Comparison of ENCODE assay signal across 8 cellular contexts in genomic region chr12:68450947-68451260, GRCh38.
DNase-seq lines count a peak whose midpoint lies in the region; TF ChIP-seq lines count a peak whose summit lies in the region.
"Had no signal": no experiment of that assay in that cellular context is flagged by ENCODE, and none has a peak within 500 bp of the region (broad histone marks: within the 10 kb centered on the region; RNA-seq: fewer than 3 reads in every experiment).

No MANE protein-coding gene starts in this region.

- H3K4me1 ChIP-seq in duodenal mucosa (ENCODE audit: control insufficient read depth in 1 of 2, insufficient read depth in 2 of 2, low read length in 2 of 2) (peaks cover 31 to 33% of the 10 kb centered on the region in 2 donors), smooth muscle cell (ENCODE audit: low read depth) (peaks cover 31% of the 10 kb centered on the region)

- no peaks in the 10 kb centered on the region for H3K27me3 ChIP-seq in duodenal mucosa (ENCODE audit: control insufficient read depth in 1 of 2, insufficient read depth in 2 of 2, low read length in 2 of 2)
- no peaks in the 10 kb centered on the region for H3K27me3 ChIP-seq in smooth muscle cell (ENCODE audit: low read depth)

- no peak overlapping the region for H2AFZ ChIP-seq in smooth muscle cell (ENCODE audit: low read depth)

- H3K27ac ChIP-seq in duodenal mucosa (ENCODE audit: low read depth, low read length), result peak overlapping the region; percentile 23
- peak overlapping the region; percentile 14 for H3K27ac ChIP-seq in smooth muscle cell (ENCODE audit: low read depth)
- H3K27ac ChIP-seq in RWPE1, result no peak overlapping the region

- H3K36me3 ChIP-seq in duodenal mucosa (ENCODE audit: control insufficient read depth in 1 of 2, insufficient read depth in 2 of 2, low read length in 2 of 2) (no peaks in the 10 kb centered on the region), smooth muscle cell (ENCODE audit: low read depth) (no peaks in the 10 kb centered on the region)

- DNase-seq in GM12865 (ENCODE audit: low read depth) (no peak), smooth muscle cell (lab: John Stamatoyannopoulos, UW; ENCODE audit: unreplicated experiment) (no peak), RWPE1 (ENCODE audit: low spot score) (no peak), DMS 273 (lab: John Stamatoyannopoulos, UW; ENCODE audit: unreplicated experiment) (no peak), head of caudate nucleus (no peak)
- DNase-seq in Jurkat, Clone E6-1 (ENCODE audit: low read depth, low spot score), result no peak
- DNase-seq: NCI-H69 had no signal

- 50% methylated on average over 3 of the region's 3 CpGs for WGBS in smooth muscle cell (ENCODE audit: low lambda C conversion rate)

- H3K79me2 ChIP-seq in smooth muscle cell (ENCODE audit: low read depth), result no peaks in the 10 kb centered on the region

- CTCF ChIA-PET in RWPE1 (lab: Yijun Ruan, JAX), result no interaction called here

- H4K20me1 ChIP-seq in smooth muscle cell (ENCODE audit: low read depth), result no peaks in the 10 kb centered on the region

- TF ChIP-seq CTCF in GM12865 (IDR thresholded peaks at IDR 0.05; ENCODE audit: insufficient read depth, low read depth, low read length, missing control alignments), result no peak
- TF ChIP-seq CTCF in smooth muscle cell (IDR thresholded peaks at IDR 0.05; ENCODE audit: borderline replicate concordance, insufficient read depth, poor library complexity, severe bottlenecking), result no peak
- no peak for TF ChIP-seq CTCF in RWPE1 (conservative IDR thresholded peaks at IDR 0.05; ENCODE audit: low read depth)

- POLR2A ChIA-PET in RWPE1 (lab: Yijun Ruan, JAX; ENCODE audit: low non-redundant PET), result no interaction called here

- H3K9me3 ChIP-seq in duodenal mucosa (ENCODE audit: control insufficient read depth in 1 of 2, low read length in 2 of 2) (no peaks in the 10 kb centered on the region), smooth muscle cell (replicated peaks; ENCODE audit: low read depth) (no peaks in the 10 kb centered on the region)

- no peak overlapping the region for H3K4me2 ChIP-seq in smooth muscle cell

- peak overlapping the region in 1 of 2 donors; percentile 5 for H3K9ac ChIP-seq in duodenal mucosa (ENCODE audit: low read depth in 1 of 2, low read length in 2 of 2)
- H3K9ac ChIP-seq in smooth muscle cell (ENCODE audit: low read depth), result no peak overlapping the region

- intact Hi-C loops in head of caudate nucleus (cut with DNase I), result no loop called here

- H3K4me3 ChIP-seq in GM12865 (ENCODE audit: low read depth, low read length), result peak overlapping the region; percentile 53
- peak overlapping the region; percentile 35 for H3K4me3 ChIP-seq in Jurkat, Clone E6-1 (ENCODE audit: low read length)
- peak overlapping the region; percentile 7 to 49 for H3K4me3 ChIP-seq in duodenal mucosa (ENCODE audit: low read depth in 1 of 2, low read length in 2 of 2)
- H3K4me3 ChIP-seq in smooth muscle cell, result no peak overlapping the region

- H3F3A ChIP-seq in smooth muscle cell (ENCODE audit: low read depth), result no peaks in the 10 kb centered on the region
